In the genomic region with DNA sequence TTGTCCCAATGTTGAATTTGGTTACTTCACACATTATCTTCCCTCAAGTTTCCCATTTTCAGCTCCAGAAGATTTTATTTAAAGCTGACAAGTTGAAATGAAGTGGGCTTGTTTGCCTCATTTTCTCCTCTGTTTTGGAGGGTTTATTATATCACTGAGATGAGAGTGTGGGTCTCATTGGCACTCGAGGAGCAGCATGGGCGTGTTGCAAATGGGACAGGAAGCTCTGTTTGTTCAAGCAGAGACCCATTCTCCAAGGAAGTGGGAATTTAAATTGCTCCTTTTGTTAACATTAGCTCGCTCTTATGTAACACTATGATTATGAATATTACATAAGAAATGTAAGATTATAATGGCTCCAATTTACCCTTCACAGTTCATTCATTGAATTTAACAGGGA, we compare ENCODE assay signal across 29 cellular contexts.
"Had no signal": no experiment of that assay in that cellular context is flagged by ENCODE, and none has a peak within 500 bp of the region (broad histone marks: within the 10 kb centered on the region; RNA-seq: fewer than 3 reads in every experiment).

No MANE protein-coding gene starts in this region.

- DNase-seq: colonic mucosa; effector CD8-positive, alpha-beta T cell; endodermal cell; foreskin keratinocyte; heart right ventricle; kidney glomerular epithelial cell; left colon; left ventricle myocardium superior; lower lobe of right lung; pancreas; stimulated activated CD4-positive, alpha-beta T cell treated with anti-CD3 and anti-CD28 coated beads, Interleukin-12 subunit alpha, Interleukin-12 subunit beta, amount 100 ng/mL, for 4 hours; stimulated activated CD4-positive, alpha-beta T cell treated with anti-CD3 and anti-CD28 coated beads, Interleukin-1b, Interleukin-23, amount 100 ng/mL, for 48 hours; stimulated activated CD4-positive, alpha-beta T cell treated with anti-CD3 and anti-CD28 coated beads, Interleukin-4, amount 100 ng/mL, for 1 hour; stimulated activated CD8-positive, alpha-beta memory T cell treated with anti-CD3 and anti-CD28 coated beads, Interleukin-4, amount 100 ng/mL, for 48 hours; stimulated activated naive CD4-positive, alpha-beta T cell; stimulated activated naive CD8-positive, alpha-beta T cell treated with anti-CD3 and anti-CD28 coated beads, Interleukin-15, amount 100 ng/mL, for 72 hours; trophoblast cell had no signal

- H3K36me3 Mint-ChIP-seq: memory B cell; natural killer cell treated with Interleukin-12 subunit alpha and Interleukin-12 subunit beta and Interleukin-15 and Interleukin-18, amount 100 ng/mL, for 72 hours had no signal

- H3K4me1 ChIP-seq: colonic mucosa, foreskin keratinocyte, heart right ventricle, lower lobe of right lung, pancreas, suprapubic skin, vagina had no signal

- H3K27me3 ChIP-seq: colonic mucosa, foreskin keratinocyte, gastroesophageal sphincter, heart right ventricle, neutrophil, pancreas, suprapubic skin, vagina had no signal

- H3K4me1 Mint-ChIP-seq: memory B cell, neural crest cell had no signal

- H3K36me3 ChIP-seq: colonic mucosa, gastroesophageal sphincter, heart right ventricle, lower lobe of right lung, neutrophil, pancreas, suprapubic skin, vagina had no signal

- H3K27ac ChIP-seq: colonic mucosa, epithelial cell of prostate, foreskin keratinocyte, gastroesophageal sphincter, heart right ventricle, lower lobe of right lung, neutrophil, pancreas, suprapubic skin, vagina had no signal

- H3K4me3 Mint-ChIP-seq: dendritic cell treated with granulocyte-macrophage colony-stimulating factor and Interleukin-4, amounts not matched to agents 40 ng/mL and 50 ng/mL, for 4 days; endodermal cell; memory B cell; natural killer cell treated with Interleukin-12 subunit alpha and Interleukin-12 subunit beta and Interleukin-15 and Interleukin-18, amount 100 ng/mL, for 72 hours; neural crest cell; stimulated activated naive CD8-positive, alpha-beta T cell treated with anti-CD3 and anti-CD28 coated beads, Interleukin-15, amount 100 ng/mL, for 72 hours had no signal

- H3K4me3 ChIP-seq: colonic mucosa, gastroesophageal sphincter, heart right ventricle, lower lobe of right lung, pancreas, smooth muscle cell, suprapubic skin, vagina had no signal

- H3K27ac Mint-ChIP-seq: dendritic cell treated with granulocyte-macrophage colony-stimulating factor and Interleukin-4, amounts not matched to agents 40 ng/mL and 50 ng/mL, for 4 days; endodermal cell; memory B cell; natural killer cell treated with Interleukin-12 subunit alpha and Interleukin-12 subunit beta and Interleukin-15 and Interleukin-18, amount 100 ng/mL, for 72 hours; stimulated activated naive CD8-positive, alpha-beta T cell treated with anti-CD3 and anti-CD28 coated beads, Interleukin-15, amount 100 ng/mL, for 72 hours had no signal

- H3K9me3 Mint-ChIP-seq: dendritic cell treated with granulocyte-macrophage colony-stimulating factor and Interleukin-4, amounts not matched to agents 40 ng/mL and 50 ng/mL, for 4 days; endodermal cell; memory B cell; natural killer cell treated with Interleukin-12 subunit alpha and Interleukin-12 subunit beta and Interleukin-15 and Interleukin-18, amount 100 ng/mL, for 72 hours; neural crest cell had no signal

- H3K9me3 ChIP-seq: colonic mucosa, gastroesophageal sphincter, heart right ventricle, lower lobe of right lung, neutrophil, pancreas, suprapubic skin, vagina had no signal

- ATAC-seq: esophagus mucosa; foreskin keratinocyte; gastroesophageal sphincter; heart right ventricle; left colon; left ventricle myocardium superior; lower lobe of right lung; natural killer cell treated with Interleukin-12 subunit alpha and Interleukin-12 subunit beta and Interleukin-15 and Interleukin-18, amount 100 ng/mL, for 72 hours; pancreas; sciatic nerve; stimulated activated naive CD8-positive, alpha-beta T cell treated with anti-CD3 and anti-CD28 coated beads, Interleukin-15, amount 100 ng/mL, for 72 hours had no signal

- H3K27me3 Mint-ChIP-seq: dendritic cell treated with granulocyte-macrophage colony-stimulating factor and Interleukin-4, amounts not matched to agents 40 ng/mL and 50 ng/mL, for 4 days; memory B cell; stimulated activated naive CD8-positive, alpha-beta T cell treated with anti-CD3 and anti-CD28 coated beads, Interleukin-15, amount 100 ng/mL, for 72 hours had no signal
